ENCODE assay signal across 9 cellular contexts in genomic region chr19:39038098-39038497, GRCh38. TPM values are rescaled to one million over a fixed set of nuclear protein-coding genes. Genes with fewer than 3 reads are reported as not detected.
A peak's percentile ranks its signal among the peaks of the same experiment; 100 is the strongest.
DNase-seq lines count a peak whose midpoint lies in the region; ATAC-seq and TF ChIP-seq lines count a peak whose summit lies in the region.
"Had no signal": no experiment of that assay in that cellular context is flagged by ENCODE, and none has a peak within 500 bp of the region (broad histone marks: within the 10 kb centered on the region; RNA-seq: fewer than 3 reads in every experiment).

No MANE protein-coding gene starts in this region.

- TF ChIP-seq CTCF in GM10266 (IDR thresholded peaks at IDR 0.05; ENCODE audit: control insufficient read depth, insufficient read depth, low read depth, missing control alignments) (no peak), upper lobe of right lung (IDR thresholded peaks at IDR 0.05) (peak; percentile 18)

- DNase-seq in 8988T: peak; percentile 98
- peak; percentile 49 for DNase-seq in GM10266 (ENCODE audit: extremely low spot score)
- peak; percentile 34 for DNase-seq in SK-N-DZ (ENCODE audit: low spot score)
- peak; percentile 5 to 37 for DNase-seq in hippocampal formation (lab: John Stamatoyannopoulos, UW)
- DNase-seq in upper lobe of right lung: peak; percentile 68
- DNase-seq in activated CD8-positive, alpha-beta memory T cell treated with anti-CD3 and anti-CD28 coated beads, Interleukin-2, amount 50 U/mL, for 4 hours: no peak
- DNase-seq in NK-92 treated with Interleukin-12 subunit alpha and Interleukin-12 subunit beta, amount 100 ng/mL, for 24 hours (lab: John Stamatoyannopoulos, UW): no peak
- DNase-seq in AML-193 (lab: John Stamatoyannopoulos, UW): no peak

- no peak overlapping the region for H3K27ac ChIP-seq in upper lobe of right lung

- peaks cover 4% of the 10 kb centered on the region for H3K4me1 ChIP-seq in upper lobe of right lung

- H3K36me3 ChIP-seq in upper lobe of right lung: no peaks in the 10 kb centered on the region

- intact Hi-C loops in upper lobe of right lung (cut with DNase I): no loop called here

- no peaks in the 10 kb centered on the region for H3K27me3 ChIP-seq in upper lobe of right lung

- no peaks in the 10 kb centered on the region for H3K9me3 ChIP-seq in upper lobe of right lung

- ATAC-seq in upper lobe of right lung: peak; percentile 88

- no peak overlapping the region for H3K4me3 ChIP-seq in upper lobe of right lung

RNA-seq across cellular contexts. Expression of gene FBXO27, which starts 5.7 kb away (rescaled TPM):
- polyA plus RNA-seq in SK-N-DZ (2014; cell fraction: cytosol; rRNA removed): 0.36 and 0.93 TPM in 2 replicates
- not detected in 2 replicates for polyA plus RNA-seq in SK-N-DZ (2014; cell fraction: nucleus; rRNA removed)
- 7.6 TPM for total RNA-seq in upper lobe of right lung

RNA-seq across cellular contexts. Expression of gene ACP7, which starts 46.1 kb away (rescaled TPM):
- polyA plus RNA-seq in SK-N-DZ (2014; cell fraction: cytosol; rRNA removed): not detected in 2 replicates
- polyA plus RNA-seq in SK-N-DZ (2014; cell fraction: nucleus; rRNA removed): not detected in 2 replicates
- not detected for total RNA-seq in upper lobe of right lung
- total RNA-seq: activated CD8-positive, alpha-beta memory T cell treated with anti-CD3 and anti-CD28 coated beads for 36 hours had no signal

Comparison
In these comparisons a context has a peak if more than half of its experiments do, and no peak if none do; other contexts are left out.
1. DNase-seq: peak in 8988T (single experiment), GM10266 (single experiment), SK-N-DZ (single experiment), hippocampal formation (2 of 2) and upper lobe of right lung (single experiment); none in activated CD8-positive, alpha-beta memory T cell treated with anti-CD3 and anti-CD28 coated beads, Interleukin-2, amount 50 U/mL, for 4 hours (single experiment), NK-92 treated with Interleukin-12 subunit alpha and Interleukin-12 subunit beta, amount 100 ng/mL, for 24 hours (single experiment) and AML-193 (0 of 2).